ENCODE assay signal across 8 cellular contexts in the genomic region with DNA sequence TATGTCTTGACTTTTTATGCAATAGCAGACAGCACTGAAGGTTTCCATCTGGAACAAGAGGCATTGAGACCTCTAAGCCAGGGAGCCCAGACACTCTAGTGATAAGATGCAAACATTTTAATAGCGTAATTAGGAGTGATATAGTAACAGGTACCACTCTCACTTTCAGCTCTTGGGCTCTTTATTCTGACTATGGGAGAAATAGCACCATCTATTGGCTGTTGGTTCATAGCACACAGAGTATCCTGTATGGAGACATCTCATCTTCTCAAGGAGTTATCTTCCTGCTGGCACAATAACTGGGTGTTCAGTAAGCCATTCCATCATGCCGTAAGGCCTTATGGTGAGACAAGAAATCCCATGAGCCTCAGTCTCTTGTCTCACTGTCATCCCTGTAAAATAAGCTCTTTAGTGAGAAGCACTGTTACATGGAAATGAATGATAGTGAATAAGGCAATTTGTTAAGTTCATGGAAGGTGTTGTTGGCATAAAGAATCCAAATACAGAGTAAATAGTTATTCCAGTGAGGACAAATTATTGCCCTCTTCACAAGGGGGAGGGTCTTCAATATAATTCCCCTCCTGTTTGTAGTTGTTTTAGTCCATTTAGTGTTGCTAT. TPM values are rescaled to one million over a fixed set of nuclear protein-coding genes. Genes with fewer than 3 reads are reported as not detected.
DNase-seq lines count a peak whose midpoint lies in the region; ATAC-seq and TF ChIP-seq lines count a peak whose summit lies in the region.

No MANE protein-coding gene starts in this region.

- no peak overlapping the region for H3K4me2 ChIP-seq in mesenchymal stem cell (ENCODE audit: low read length, poor library complexity, severe bottlenecking)

- in situ Hi-C loops in brain microvascular endothelial cell (cut with HindIII; ENCODE audit: low pct_ligation_motif_present, low sequenced_read_pairs): no loop called here

- H4K8ac ChIP-seq in mesenchymal stem cell (ENCODE audit: low read length): no peak overlapping the region

- H4K91ac ChIP-seq in mesenchymal stem cell (ENCODE audit: low read length): no peak overlapping the region

- no peak overlapping the region for H3K4ac ChIP-seq in mesenchymal stem cell (ENCODE audit: low read depth in 1 of 2, low read length in 2 of 2)

- H3K79me1 ChIP-seq in mesenchymal stem cell (replicated peaks; ENCODE audit: low read length, poor library complexity, severe bottlenecking): peaks cover 18% of the 10 kb centered on the region

- no peak overlapping the region for H2BK5ac ChIP-seq in mesenchymal stem cell (ENCODE audit: low read depth, low read length, poor library complexity, severe bottlenecking)

- H3K18ac ChIP-seq in mesenchymal stem cell (ENCODE audit: low read depth in 1 of 2, low read length in 2 of 2): no peak overlapping the region

- H3K27ac ChIP-seq in brain microvascular endothelial cell (no peak overlapping the region), mesenchymal stem cell (ENCODE audit: low read length, poor library complexity, severe bottlenecking) (no peak overlapping the region), substantia nigra (ENCODE audit: low read depth, low read length, poor library complexity, severe bottlenecking) (no peak overlapping the region)

- H3K9me3 ChIP-seq in mesenchymal stem cell (ENCODE audit: control insufficient read depth, low read length): no peaks in the 10 kb centered on the region

- H2BK15ac ChIP-seq in mesenchymal stem cell (ENCODE audit: low read depth, poor library complexity, severe bottlenecking): no peak overlapping the region

- peak; percentile 61 for TF ChIP-seq CTCF in brain microvascular endothelial cell (IDR thresholded peaks at IDR 0.05; ENCODE audit: low read depth, low read length, missing control alignments)

- DNase-seq in ELR (ENCODE audit: low read depth): peak; percentile 65
- peak; percentile 19 for DNase-seq in NCI-H1105 treated with DMSO at 0.1 percent for 48 hours (lab: John Stamatoyannopoulos, UW)
- peak; percentile 29 for DNase-seq in brain microvascular endothelial cell
- peak; percentile 46 for DNase-seq in mesenchymal stem cell
- DNase-seq in substantia nigra (lab: John Stamatoyannopoulos, UW): no peak
- no peak for DNase-seq in stimulated activated CD4-positive, alpha-beta T cell treated with anti-CD3 and anti-CD28 coated beads, Interleukin-15, amount 100 ng/mL, for 24 hours

- peaks cover 11% of the 10 kb centered on the region for H3K4me1 ChIP-seq in mesenchymal stem cell (ENCODE audit: control insufficient read depth, insufficient read depth, low read depth, low read length)

- no peak overlapping the region for H3K9ac ChIP-seq in mesenchymal stem cell (ENCODE audit: low read length)

- H2AK5ac ChIP-seq in mesenchymal stem cell (ENCODE audit: low read length, severe bottlenecking): no peak overlapping the region

- no peak overlapping the region for H2BK12ac ChIP-seq in mesenchymal stem cell (ENCODE audit: low read length in 2 of 2)

- 73% methylated on average over 2 of the region's 2 CpGs for WGBS in mesenchymal stem cell

- peaks cover 4% of the 10 kb centered on the region for H3K36me3 ChIP-seq in brain microvascular endothelial cell (replicated peaks)
- H3K36me3 ChIP-seq in mesenchymal stem cell (ENCODE audit: control insufficient read depth in 1 of 2, insufficient read depth in 2 of 2, low read depth in 1 of 2, low read length in 2 of 2): peaks cover 0 to 27% of the 10 kb centered on the region in 2 experiments

- H2BK120ac ChIP-seq in mesenchymal stem cell (ENCODE audit: low read depth, low read length): no peak overlapping the region

- no peak overlapping the region for H3K23ac ChIP-seq in mesenchymal stem cell (ENCODE audit: low read length in 2 of 2)

- H3K27me3 ChIP-seq in brain microvascular endothelial cell (replicated peaks) (no peaks in the 10 kb centered on the region), mesenchymal stem cell (ENCODE audit: control insufficient read depth in 1 of 2, insufficient read depth in 1 of 2, low read length in 2 of 2) (no peaks in the 10 kb centered on the region)

- H3K4me3 ChIP-seq in brain microvascular endothelial cell (ENCODE audit: low read depth, low read length) (no peak overlapping the region), mesenchymal stem cell (ENCODE audit: insufficient read depth in 1 of 2, low read depth in 1 of 2, low read length in 2 of 2) (no peak overlapping the region)

- H3K14ac ChIP-seq in mesenchymal stem cell (ENCODE audit: low read length in 2 of 2): no peak overlapping the region

- ATAC-seq in GM21515 (IDR thresholded peaks at IDR 0.05; ENCODE audit: unreplicated experiment): peak; percentile 46
- no peak for ATAC-seq in GM19455 (IDR thresholded peaks at IDR 0.05; ENCODE audit: unreplicated experiment)

- no peak overlapping the region for H2AFZ ChIP-seq in mesenchymal stem cell (ENCODE audit: low read depth, low read length)

RNA-seq across cellular contexts. Expression of a gene that starts 48.3 kb away (rescaled TPM):
- 6.5 TPM for polyA plus RNA-seq in mesenchymal stem cell (2013, experiment 1 of 2)
- 6.9 TPM for polyA plus RNA-seq in mesenchymal stem cell (2013, experiment 2 of 2)

Comparison
In these comparisons a context has a peak if more than half of its experiments do, and no peak if none do; other contexts are left out.
1. DNase-seq: peak in ELR (single experiment), NCI-H1105 treated with DMSO at 0.1 percent for 48 hours (single experiment), brain microvascular endothelial cell (single experiment) and mesenchymal stem cell (single experiment); none in substantia nigra (0 of 49) and stimulated activated CD4-positive, alpha-beta T cell treated with anti-CD3 and anti-CD28 coated beads, Interleukin-15, amount 100 ng/mL, for 24 hours (single experiment).